16 cellular contexts compared by ENCODE assay signal in the genomic region with DNA sequence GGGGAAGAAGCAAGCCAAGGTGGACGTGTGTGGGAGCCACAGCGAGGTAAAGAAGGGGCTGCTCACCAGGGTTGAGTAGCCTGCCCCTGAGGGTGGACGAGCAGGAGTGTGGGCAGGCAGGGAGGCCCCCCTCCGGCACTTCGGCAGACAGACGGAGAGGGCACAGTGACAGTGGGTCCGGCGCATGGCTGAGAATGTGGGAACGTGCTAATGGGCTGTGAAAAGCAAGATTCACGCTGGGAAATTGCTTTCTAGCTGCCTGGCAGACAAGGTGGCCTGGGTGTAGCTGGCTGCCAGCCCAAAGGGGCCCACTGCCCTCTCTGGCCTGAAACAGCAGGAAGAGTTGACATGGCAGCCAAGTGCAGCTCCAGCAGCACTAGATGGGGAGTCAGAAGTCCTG. TPM values are rescaled to one million over a fixed set of nuclear protein-coding genes. Genes with fewer than 3 reads are reported as not detected.
"Had no signal": no experiment of that assay in that cellular context is flagged by ENCODE, and none has a peak within 500 bp of the region (broad histone marks: within the 10 kb centered on the region; RNA-seq: fewer than 3 reads in every experiment).

No MANE protein-coding gene starts in this region.

- FAIRE-seq: bronchial epithelial cell, colon, keratinocyte, pancreas had no signal

- H3K36me3 ChIP-seq: gastroesophageal sphincter, left ventricle myocardium inferior, pancreas, upper lobe of right lung had no signal

- H3K27ac ChIP-seq: gastroesophageal sphincter, left ventricle myocardium inferior, pancreas, testis, upper lobe of right lung had no signal

- H3K4me1 ChIP-seq: gastroesophageal sphincter, left ventricle myocardium inferior, pancreas, upper lobe of right lung had no signal

- H3K4me3 ChIP-seq: gastroesophageal sphincter, left ventricle myocardium inferior, pancreas, testis, upper lobe of right lung had no signal

- DNase-seq: activated CD4-positive, alpha-beta T cell treated with anti-CD3 and anti-CD28 coated beads, Interleukin-2, amount 50 U/mL, for 4 hours; activated CD4-positive, CD25-positive, alpha-beta regulatory T cell treated with anti-CD3 and anti-CD28 coated beads, Interleukin-2, amount 50 U/mL, for 72 hours; activated CD8-positive, alpha-beta memory T cell treated with anti-CD3 and anti-CD28 coated beads, Interleukin-2, amount 10 ng/mL, durations not matched to agents 7 days and 5 days; activated gamma-delta T cell; activated T-cell treated with anti-CD3 and anti-CD28 coated beads, Interleukin-2, amount 50 U/mL, for 4 hours; left ventricle myocardium inferior; pancreas; stimulated activated CD4-positive, alpha-beta T cell treated with anti-CD3 and anti-CD28 coated beads, Interleukin-4, amount 100 ng/mL, for 1 hour; stimulated activated CD8-positive, alpha-beta memory T cell treated with anti-CD3 and anti-CD28 coated beads, Interleukin-4, amount 100 ng/mL, for 48 hours; testis; upper lobe of right lung had no signal

- H3K27me3 ChIP-seq: gastroesophageal sphincter, pancreas, testis, upper lobe of right lung had no signal

RNA-seq across cellular contexts. Expression of gene ARSI, which starts 23.1 kb away (rescaled TPM):
- polyA plus RNA-seq: neural cell, pancreas had no signal
